Comparison of ENCODE assay signal across 17 cellular contexts in genomic region chr6:21219241-21219640, GRCh38.
A peak's percentile ranks its signal among the peaks of the same experiment; 100 is the strongest.
DNase-seq lines count a peak whose midpoint lies in the region; ATAC-seq and TF ChIP-seq lines count a peak whose summit lies in the region.
"Had no signal": no experiment of that assay in that cellular context is flagged by ENCODE, and none has a peak within 500 bp of the region (broad histone marks: within the 10 kb centered on the region; RNA-seq: fewer than 3 reads in every experiment).

No MANE protein-coding gene starts in this region.

- ATAC-seq in HG03095 (IDR thresholded peaks at IDR 0.05; ENCODE audit: unreplicated experiment), result no peak
- ATAC-seq: HepG2 had no signal

- intact Hi-C loops in PC-9 (cut with micrococcal nuclease; ENCODE audit: unreplicated experiment), result no loop called here

- CTCF ChIA-PET in PC-9 (lab: Charles Lee), result no interaction called here

- H3K4me1 Mint-ChIP-seq in mesothelial cell of epicardium, result peaks cover 15% of the 10 kb centered on the region
- H3K4me1 Mint-ChIP-seq: CD14-positive monocyte; CD4-positive, alpha-beta memory T cell had no signal

- H2AFZ ChIP-seq in PC-9, result no peak overlapping the region

- peaks cover 4% of the 10 kb centered on the region for H3K36me3 Mint-ChIP-seq in mesothelial cell of epicardium

- H3K9me3 Mint-ChIP-seq in mesothelial cell of epicardium, result no peaks in the 10 kb centered on the region
- H3K9me3 Mint-ChIP-seq: CD4-positive, alpha-beta memory T cell; IgD-negative memory B cell had no signal

- H3K27ac Mint-ChIP-seq in mesothelial cell of epicardium, result peak overlapping the region; percentile 96
- H3K27ac Mint-ChIP-seq: CD14-positive monocyte; CD4-positive, alpha-beta memory T cell; IgD-negative memory B cell had no signal

- no peaks in the 10 kb centered on the region for H3K36me3 ChIP-seq in PC-9 (ENCODE audit: low read depth)

- no peaks in the 10 kb centered on the region for H3K27me3 ChIP-seq in PC-9 (ENCODE audit: insufficient read depth, low read depth)
- H3K27me3 ChIP-seq: BLaER1 had no signal

- peak overlapping the region; percentile 28; the same call in 1 of the 2 replicates for H3K4me3 ChIP-seq in PC-9
- H3K4me3 ChIP-seq: BLaER1 had no signal

- POLR2A ChIA-PET in PC-9 (lab: Charles Lee; ENCODE audit: unreplicated experiment), result interaction anchor here (0.5 to 1.0 kb wide), 4 partner anchors 87 to 1378 kb away, joined by 3 to 10 read pairs (median 3); no protein-coding TSS in a partner anchor

- H3K9me3 ChIP-seq in PC-9 (ENCODE audit: insufficient read depth, low read depth), result peaks cover 8% of the 10 kb centered on the region

- peak overlapping the region; percentile 58 for H3K4me2 ChIP-seq in PC-9
- H3K4me2 ChIP-seq: BLaER1 had no signal

- H3K27me3 Mint-ChIP-seq in mesothelial cell of epicardium (ENCODE audit: low read depth), result no peaks in the 10 kb centered on the region
- H3K27me3 Mint-ChIP-seq: CD4-positive, alpha-beta memory T cell; IgD-negative memory B cell had no signal

- no peaks in the 10 kb centered on the region for H3K79me2 ChIP-seq in PC-9 (ENCODE audit: low read depth)

- no peak overlapping the region for H3K4me3 Mint-ChIP-seq in mesothelial cell of epicardium
- H3K4me3 Mint-ChIP-seq: CD14-positive monocyte; CD4-positive, alpha-beta memory T cell; H9; IgD-negative memory B cell had no signal

- H3K4me1 ChIP-seq in PC-9 (replicated peaks; ENCODE audit: insufficient read depth), result peaks cover 30% of the 10 kb centered on the region

- H3F3A ChIP-seq in PC-9 (ENCODE audit: insufficient read depth, low read depth), result peaks cover 31% of the 10 kb centered on the region

- H3K27ac ChIP-seq in PC-9, result peak overlapping the region; percentile 95
- H3K27ac ChIP-seq: BLaER1 had no signal

- H4K20me1 ChIP-seq in PC-9 (ENCODE audit: insufficient read depth), result no peaks in the 10 kb centered on the region
- H4K20me1 ChIP-seq: BLaER1 had no signal

- H3K9me2 ChIP-seq in PC-9 (ENCODE audit: insufficient read depth), result no peaks in the 10 kb centered on the region

- no TSS peak for BruUV-seq in PC-9 (replicated peaks; lab: Mats Ljungman, UMichigan)

- DNase-seq in EL, result peak; percentile 21
- no peak for DNase-seq in PC-9
- no peak for DNase-seq in mesothelial cell of epicardium (ENCODE audit: low spot score in 2 of 2, unreplicated experiment in 2 of 2)
- no peak for DNase-seq in midbrain (lab: John Stamatoyannopoulos, UW)
- DNase-seq in DMS79 treated with DMSO at 0.1 percent for 48 hours (lab: John Stamatoyannopoulos, UW), result no peak
- no peak for DNase-seq in AG08395 (ENCODE audit: low spot score)
- DNase-seq: ACHN; CD4-positive, alpha-beta memory T cell; DND-41; GDM1; H9; KBM-7 had no signal

- TF ChIP-seq CTCF in PC-9 (conservative IDR thresholded peaks at IDR 0.05), result no peak
- no peak for TF ChIP-seq CTCF in mesothelial cell of epicardium (IDR thresholded peaks at IDR 0.05; ENCODE audit: unreplicated experiment)
